9 cellular contexts compared by ENCODE assay signal in genomic region chrX:79107891-79108718, GRCh38. TPM values are rescaled to one million over a fixed set of nuclear protein-coding genes. Genes with fewer than 3 reads are reported as not detected.
A peak's percentile ranks its signal among the peaks of the same experiment; 100 is the strongest.
DNase-seq lines count a peak whose midpoint lies in the region; ATAC-seq and TF ChIP-seq lines count a peak whose summit lies in the region.
"Had no signal": no experiment of that assay in that cellular context is flagged by ENCODE, and none has a peak within 500 bp of the region (broad histone marks: within the 10 kb centered on the region; RNA-seq: fewer than 3 reads in every experiment).

No MANE protein-coding gene starts in this region.

- H3K27me3 Mint-ChIP-seq in activated CD4-positive, alpha-beta memory T cell treated with anti-CD3 and anti-CD28 coated beads for 36 hours = no peaks in the 10 kb centered on the region

- H3K9me3 Mint-ChIP-seq in activated CD4-positive, alpha-beta memory T cell treated with anti-CD3 and anti-CD28 coated beads for 36 hours = peaks cover under 1% of the 10 kb centered on the region

- no peaks in the 10 kb centered on the region for H3K9me3 ChIP-seq in gastrocnemius medialis
- H3K9me3 ChIP-seq: tibial nerve had no signal

- H3K27ac ChIP-seq in gastrocnemius medialis = peak overlapping the region in 3 of 4 donors; percentile 2 to 47 (median 39)

- DNase-seq in activated CD4-positive, alpha-beta memory T cell treated with anti-CD3 and anti-CD28 coated beads for 36 hours = no peak
- DNase-seq in gastrocnemius medialis (no peak), nucleus accumbens (lab: John Stamatoyannopoulos, UW) (no peak), cerebellum (ENCODE audit: low spot score) (no peak), KG1 (lab: John Stamatoyannopoulos, UW) (no peak)
- DNase-seq: NCI-H510A had no signal

- ATAC-seq in GM18907 (IDR thresholded peaks at IDR 0.05; ENCODE audit: unreplicated experiment) = peak; percentile 86
- ATAC-seq in HG02840 (IDR thresholded peaks at IDR 0.05; ENCODE audit: low FRiP score, unreplicated experiment) = peak; percentile 76
- ATAC-seq in gastrocnemius medialis = no peak

- no peaks in the 10 kb centered on the region for H3K27me3 ChIP-seq in gastrocnemius medialis

- in situ Hi-C loops in gastrocnemius medialis (cut with MboI; ENCODE audit: low sequenced_read_pairs in 4 of 4) = no loop called here

- POLR2A ChIA-PET in activated CD4-positive, alpha-beta memory T cell treated with anti-CD3 and anti-CD28 coated beads for 36 hours (lab: Charles Lee) = interaction anchor here (1.0 to 1.1 kb wide), 2 partner anchors 40 to 62 kb away, joined by 3 read pairs; no protein-coding TSS in a partner anchor

- peak overlapping the region; percentile 52 for H3K4me3 Mint-ChIP-seq in activated CD4-positive, alpha-beta memory T cell treated with anti-CD3 and anti-CD28 coated beads for 36 hours

- CTCF ChIA-PET in activated CD4-positive, alpha-beta memory T cell treated with anti-CD3 and anti-CD28 coated beads for 36 hours (lab: Charles Lee) = interaction anchor here (0.6 to 1.8 kb wide), 2 partner anchors 38 to 151 kb away, joined by 3 to 4 read pairs; no protein-coding TSS in a partner anchor

- peak overlapping the region; percentile 96 for H3K27ac Mint-ChIP-seq in activated CD4-positive, alpha-beta memory T cell treated with anti-CD3 and anti-CD28 coated beads for 36 hours

- peaks cover 2% of the 10 kb centered on the region for H3K36me3 Mint-ChIP-seq in activated CD4-positive, alpha-beta memory T cell treated with anti-CD3 and anti-CD28 coated beads for 36 hours

- no peak for TF ChIP-seq POLR2A in gastrocnemius medialis (IDR thresholded peaks at IDR 0.05)

- no peaks in the 10 kb centered on the region for H3K36me3 ChIP-seq in gastrocnemius medialis
- H3K36me3 ChIP-seq: tibial nerve had no signal

- peaks cover 61% of the 10 kb centered on the region for H3K4me1 Mint-ChIP-seq in activated CD4-positive, alpha-beta memory T cell treated with anti-CD3 and anti-CD28 coated beads for 36 hours (ENCODE audit: low read depth)

- no peaks in the 10 kb centered on the region for H3K4me1 ChIP-seq in gastrocnemius medialis
- H3K4me1 ChIP-seq: tibial nerve had no signal

- no peak for TF ChIP-seq CTCF in gastrocnemius medialis (IDR thresholded peaks at IDR 0.05 in 4 of 5, conservative IDR thresholded peaks at IDR 0.05 in 1 of 5)

- intact Hi-C loops in activated CD4-positive, alpha-beta memory T cell treated with anti-CD3 and anti-CD28 coated beads for 36 hours (cut with micrococcal nuclease) = loop anchor here (1.0 to 10.0 kb wide), 3 partner anchors 8 to 783 kb away; partner anchors contain the start of genes CYSLTR1 and GPR174
- intact Hi-C loops in gastrocnemius medialis (cut with DNase I; ENCODE audit: low total_unique reads) = no loop called here

- no peak overlapping the region for H3K4me3 ChIP-seq in gastrocnemius medialis
- H3K4me3 ChIP-seq: tibial nerve had no signal

RNA-seq across cellular contexts. Expression of gene GPR174, which starts 36.4 kb away (rescaled TPM):
- 10 to 100 TPM; 14.7 to 14.8 TPM for total RNA-seq in activated CD4-positive, alpha-beta memory T cell treated with anti-CD3 and anti-CD28 coated beads for 36 hours
- total RNA-seq in gastrocnemius medialis (not detected), cerebellum (0.09 TPM)

Comparison
In these comparisons a context has a peak if more than half of its experiments do, and no peak if none do; other contexts are left out.
1. ATAC-seq: peak in GM18907 (single experiment) and HG02840 (single experiment); none in gastrocnemius medialis (0 of 2).
2. RNA of gene GPR174, which starts 36.4 kb away (total RNA-seq): 14.7 to 14.8 TPM in activated CD4-positive, alpha-beta memory T cell treated with anti-CD3 and anti-CD28 coated beads for 36 hours; 0.09 TPM in cerebellum (single experiment) and not detected in gastrocnemius medialis; every median in the first group is over 10 times any median in the second.